6 cellular contexts compared by ENCODE assay signal in the genomic region with DNA sequence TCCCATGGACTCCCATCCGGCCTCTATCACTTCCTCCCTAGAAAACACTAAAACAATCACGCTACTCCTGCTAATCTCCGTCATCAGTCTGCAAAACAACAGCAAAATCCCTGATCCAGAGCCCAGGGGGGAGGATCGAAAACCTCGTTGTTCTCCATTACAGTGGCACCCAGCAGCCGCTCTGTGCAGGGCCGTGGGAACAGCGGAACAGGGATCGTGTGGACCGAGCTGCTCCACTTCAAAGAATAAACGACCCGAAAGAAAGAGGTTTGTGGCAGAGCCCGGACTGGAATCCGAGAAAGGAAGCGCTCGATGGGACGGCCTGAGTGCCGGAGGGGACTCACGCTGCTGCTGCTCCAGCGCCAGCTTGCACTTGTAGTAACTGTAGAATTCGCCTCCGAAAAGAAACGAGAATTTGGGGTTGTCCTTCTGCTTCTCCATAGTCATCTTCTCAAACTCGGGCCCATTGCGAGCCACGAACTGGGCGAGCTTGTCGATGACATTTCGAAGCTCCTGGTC. TPM values are rescaled to one million over a fixed set of nuclear protein-coding genes. Genes with fewer than 3 reads are reported as not detected.
DNase-seq lines count a peak whose midpoint lies in the region; ATAC-seq and TF ChIP-seq lines count a peak whose summit lies in the region.

No MANE protein-coding gene starts in this region.

- no peaks in the 10 kb centered on the region for H3K27me3 ChIP-seq in HAP-1 (ENCODE audit: low read depth)
- no peaks in the 10 kb centered on the region for H3K27me3 ChIP-seq in mononuclear cell (ENCODE audit: insufficient read depth, low read length)

- no peaks in the 10 kb centered on the region for H3K27me3 Mint-ChIP-seq in activated naive CD8-positive, alpha-beta T cell treated with anti-CD3 and anti-CD28 coated beads for 36 hours

- ATAC-seq in GM21619 (IDR thresholded peaks at IDR 0.05; ENCODE audit: unreplicated experiment), result no peak

- H3K9me3 ChIP-seq in HAP-1, result no peaks in the 10 kb centered on the region
- H3K9me3 ChIP-seq in mononuclear cell (ENCODE audit: low read depth, low read length), result no peaks in the 10 kb centered on the region

- DNase-seq in HAP-1 (ENCODE audit: low spot score in 2 of 2) (no peak), erythroblast (lab: John Stamatoyannopoulos, UW) (no peak)
- DNase-seq in activated naive CD8-positive, alpha-beta T cell treated with anti-CD3 and anti-CD28 coated beads for 36 hours, result no peak

- peaks cover 43% of the 10 kb centered on the region for H3K36me3 Mint-ChIP-seq in activated naive CD8-positive, alpha-beta T cell treated with anti-CD3 and anti-CD28 coated beads for 36 hours

- no peaks in the 10 kb centered on the region for H3K9me3 Mint-ChIP-seq in activated naive CD8-positive, alpha-beta T cell treated with anti-CD3 and anti-CD28 coated beads for 36 hours

- peak overlapping the region; percentile 96 for H3K4me3 Mint-ChIP-seq in activated naive CD8-positive, alpha-beta T cell treated with anti-CD3 and anti-CD28 coated beads for 36 hours

- H3K27ac ChIP-seq in 22Rv1, result peak overlapping the region; percentile 70

- peaks cover 54% of the 10 kb centered on the region for H3K36me3 ChIP-seq in HAP-1 (replicated peaks)

- H3K4me1 ChIP-seq in HAP-1 (peaks cover 8% of the 10 kb centered on the region), mononuclear cell (ENCODE audit: insufficient read depth, low read length) (peaks cover 48% of the 10 kb centered on the region)

- in situ Hi-C loops in HAP-1 (cut with MboI; ENCODE audit: low sequenced_read_pairs), result no loop called here

- TF ChIP-seq CTCF in 22Rv1 (IDR thresholded peaks at IDR 0.05), result no peak

- peaks cover 46% of the 10 kb centered on the region for H3K4me1 Mint-ChIP-seq in activated naive CD8-positive, alpha-beta T cell treated with anti-CD3 and anti-CD28 coated beads for 36 hours

- H3K4me3 ChIP-seq in HAP-1, result peak overlapping the region; percentile 99
- peak overlapping the region; percentile 94 for H3K4me3 ChIP-seq in mononuclear cell (ENCODE audit: low read length)

- no peak for TF ChIP-seq POLR2A in erythroblast (IDR thresholded peaks at IDR 0.05; ENCODE audit: low read length)

- peak overlapping the region; percentile 76 for H3K27ac Mint-ChIP-seq in activated naive CD8-positive, alpha-beta T cell treated with anti-CD3 and anti-CD28 coated beads for 36 hours

RNA-seq across cellular contexts. Expression of gene CHERP, which starts 0.7 kb away (rescaled TPM):
- 10 to 100 TPM; 82.3 to 93.7 TPM for total RNA-seq in activated naive CD8-positive, alpha-beta T cell treated with anti-CD3 and anti-CD28 coated beads for 36 hours
- total RNA-seq in mononuclear cell, result 7.2 TPM

RNA-seq across cellular contexts. Expression of gene SLC35E1, which starts 30.6 kb away (rescaled TPM):
- 10 to 100 TPM; 46.7 TPM for total RNA-seq in activated naive CD8-positive, alpha-beta T cell treated with anti-CD3 and anti-CD28 coated beads for 36 hours
- 38.5 TPM for total RNA-seq in mononuclear cell

RNA-seq across cellular contexts. Expression of gene C19orf44, which starts 45.4 kb away (rescaled TPM):
- 1 to 10 TPM; 2.7 to 3.0 TPM for total RNA-seq in activated naive CD8-positive, alpha-beta T cell treated with anti-CD3 and anti-CD28 coated beads for 36 hours
- total RNA-seq in mononuclear cell, result 0.10 TPM

RNA-seq across cellular contexts. Expression of gene CALR3, which starts 45.6 kb away (rescaled TPM):
- total RNA-seq in activated naive CD8-positive, alpha-beta T cell treated with anti-CD3 and anti-CD28 coated beads for 36 hours, result under 1 TPM in 1 of 2 experiments, not detected in 1; 0.16 TPM
- total RNA-seq in mononuclear cell, result not detected

Comparison
In these comparisons a context has a peak if more than half of its experiments do, and no peak if none do; other contexts are left out.
1. RNA of gene CHERP, which starts 0.7 kb away (total RNA-seq): 82.3 to 93.7 TPM in activated naive CD8-positive, alpha-beta T cell treated with anti-CD3 and anti-CD28 coated beads for 36 hours; 7.2 TPM in mononuclear cell (single experiment); every median in the first group is over 10 times any median in the second.